8 cellular contexts compared by ENCODE assay signal in genomic region chr2:149597050-149598013, GRCh38. TPM values are rescaled to one million over a fixed set of nuclear protein-coding genes. Genes with fewer than 3 reads are reported as not detected.
A peak's percentile ranks its signal among the peaks of the same experiment; 100 is the strongest.
DNase-seq lines count a peak whose midpoint lies in the region; ATAC-seq lines count a peak whose summit lies in the region.

No MANE protein-coding gene starts in this region.

- no peaks in the 10 kb centered on the region for H3K36me3 Mint-ChIP-seq in activated CD4-positive, alpha-beta memory T cell treated with anti-CD3 and anti-CD28 coated beads for 36 hours

- no peak overlapping the region for H3K14ac ChIP-seq in mesenchymal stem cell (ENCODE audit: low read length in 2 of 2)

- H3K27ac ChIP-seq in effector memory CD4-positive, alpha-beta T cell (ENCODE audit: insufficient read depth, low read length, poor library complexity, severe bottlenecking): no peak overlapping the region
- peak overlapping the region; percentile 49 for H3K27ac ChIP-seq in mesenchymal stem cell (ENCODE audit: low read length, poor library complexity, severe bottlenecking)

- no peak overlapping the region for H2BK15ac ChIP-seq in mesenchymal stem cell (ENCODE audit: low read depth, poor library complexity, severe bottlenecking)

- POLR2A ChIA-PET in activated CD4-positive, alpha-beta memory T cell treated with anti-CD3 and anti-CD28 coated beads for 36 hours (lab: Charles Lee): interaction anchor here (0.5 to 1.0 kb wide), 2 partner anchors 10 to 379 kb away, joined by 3 read pairs; no protein-coding TSS in a partner anchor

- H2BK5ac ChIP-seq in mesenchymal stem cell (ENCODE audit: low read depth, low read length, poor library complexity, severe bottlenecking): no peak overlapping the region

- peaks cover 3% of the 10 kb centered on the region for H3K4me1 ChIP-seq in effector memory CD4-positive, alpha-beta T cell (ENCODE audit: control insufficient read depth, insufficient read depth, low read length, poor library complexity, severe bottlenecking)
- peaks cover 5% of the 10 kb centered on the region for H3K4me1 ChIP-seq in mesenchymal stem cell (ENCODE audit: control insufficient read depth, insufficient read depth, low read depth, low read length)

- H3K9me3 ChIP-seq in effector memory CD4-positive, alpha-beta T cell (ENCODE audit: control insufficient read depth, low read length): no peaks in the 10 kb centered on the region
- peaks cover 18% of the 10 kb centered on the region for H3K9me3 ChIP-seq in mesenchymal stem cell (ENCODE audit: control insufficient read depth, low read length)

- no peak overlapping the region for H3K23ac ChIP-seq in mesenchymal stem cell (ENCODE audit: low read length in 2 of 2)

- H3K4me2 ChIP-seq in mesenchymal stem cell (ENCODE audit: low read length, poor library complexity, severe bottlenecking): peak overlapping the region; percentile 39

- no peak overlapping the region for H4K8ac ChIP-seq in mesenchymal stem cell (ENCODE audit: low read length)

- H2BK12ac ChIP-seq in mesenchymal stem cell (ENCODE audit: low read length in 2 of 2): peak overlapping the region in 1 of 2 experiments; percentile 72

- peak overlapping the region; percentile 2 for H2AFZ ChIP-seq in mesenchymal stem cell (ENCODE audit: low read depth, low read length)

- peaks cover 3% of the 10 kb centered on the region for H3K79me1 ChIP-seq in mesenchymal stem cell (replicated peaks; ENCODE audit: low read length, poor library complexity, severe bottlenecking)

- H3K9ac ChIP-seq in mesenchymal stem cell (ENCODE audit: low read length): peak overlapping the region; percentile 79

- peak; percentile 70 for DNase-seq in DMS 273 treated with DMSO at 0.1 percent for 48 hours (lab: John Stamatoyannopoulos, UW)
- peak; percentile 41 for DNase-seq in HK-2 (ENCODE audit: unreplicated experiment)
- DNase-seq in NCI-H82 (lab: John Stamatoyannopoulos, UW): peak; percentile 84
- DNase-seq in activated CD4-positive, alpha-beta memory T cell treated with anti-CD3 and anti-CD28 coated beads for 36 hours: peak; percentile 56
- DNase-seq in effector memory CD4-positive, alpha-beta T cell: peak; percentile 8 to 27 (median 26)
- peak; percentile 90 for DNase-seq in mesenchymal stem cell
- DNase-seq in stimulated activated naive CD4-positive, alpha-beta T cell (lab: John Stamatoyannopoulos, UW): peak; percentile 4 to 77 (median 43)

- H3K27ac Mint-ChIP-seq in activated CD4-positive, alpha-beta memory T cell treated with anti-CD3 and anti-CD28 coated beads for 36 hours: peak overlapping the region; percentile 36

- H2BK120ac ChIP-seq in mesenchymal stem cell (ENCODE audit: low read depth, low read length): peak overlapping the region; percentile 80

- peaks cover 16% of the 10 kb centered on the region for H3K27me3 Mint-ChIP-seq in activated CD4-positive, alpha-beta memory T cell treated with anti-CD3 and anti-CD28 coated beads for 36 hours

- 20% methylated on average over 8 of the region's 12 CpGs for WGBS in mesenchymal stem cell

- peak overlapping the region; percentile 37 for H2AK5ac ChIP-seq in mesenchymal stem cell (ENCODE audit: low read length, severe bottlenecking)

- intact Hi-C loops in activated CD4-positive, alpha-beta memory T cell treated with anti-CD3 and anti-CD28 coated beads for 36 hours (cut with micrococcal nuclease): loop anchor here (1.0 to 10.0 kb wide), 8 partner anchors 10 to 1837 kb away; partner anchors contain the start of genes MMADHC and RND3

- H3K27me3 ChIP-seq in effector memory CD4-positive, alpha-beta T cell (replicated peaks; ENCODE audit: control insufficient read depth, insufficient read depth, low read length, poor library complexity, severe bottlenecking): no peaks in the 10 kb centered on the region
- H3K27me3 ChIP-seq in mesenchymal stem cell (ENCODE audit: control insufficient read depth in 1 of 2, insufficient read depth in 1 of 2, low read length in 2 of 2): no peaks in the 10 kb centered on the region

- no peak overlapping the region for H4K91ac ChIP-seq in mesenchymal stem cell (ENCODE audit: low read length)

- CTCF ChIA-PET in activated CD4-positive, alpha-beta memory T cell treated with anti-CD3 and anti-CD28 coated beads for 36 hours (lab: Charles Lee): interaction anchor here (0.7 to 5.9 kb wide), 9 partner anchors 10 to 1642 kb away, joined by 3 to 44 read pairs (median 3); partner anchors contain the start of gene MMADHC

- H3K4me3 ChIP-seq in effector memory CD4-positive, alpha-beta T cell (ENCODE audit: insufficient read depth, low read depth, low read length, poor library complexity, severe bottlenecking): no peak overlapping the region
- H3K4me3 ChIP-seq in mesenchymal stem cell (ENCODE audit: insufficient read depth in 1 of 2, low read depth in 1 of 2, low read length in 2 of 2): peak overlapping the region in 1 of 2 experiments; percentile 64

- H3K4me3 Mint-ChIP-seq in activated CD4-positive, alpha-beta memory T cell treated with anti-CD3 and anti-CD28 coated beads for 36 hours: peak overlapping the region; percentile 12

- peak overlapping the region in 1 of 2 experiments; percentile 83 for H3K4ac ChIP-seq in mesenchymal stem cell (ENCODE audit: low read depth in 1 of 2, low read length in 2 of 2)

- ATAC-seq in GM21390 (IDR thresholded peaks at IDR 0.05; ENCODE audit: unreplicated experiment): peak; percentile 97

- peak overlapping the region; percentile 76 to 96 for H3K18ac ChIP-seq in mesenchymal stem cell (ENCODE audit: low read depth in 1 of 2, low read length in 2 of 2)

- H3K9me3 Mint-ChIP-seq in activated CD4-positive, alpha-beta memory T cell treated with anti-CD3 and anti-CD28 coated beads for 36 hours: no peaks in the 10 kb centered on the region

- peaks cover 18% of the 10 kb centered on the region for H3K4me1 Mint-ChIP-seq in activated CD4-positive, alpha-beta memory T cell treated with anti-CD3 and anti-CD28 coated beads for 36 hours (ENCODE audit: low read depth)

- H3K36me3 ChIP-seq in effector memory CD4-positive, alpha-beta T cell (ENCODE audit: control insufficient read depth, insufficient read depth, low read length): no peaks in the 10 kb centered on the region
- no peaks in the 10 kb centered on the region for H3K36me3 ChIP-seq in mesenchymal stem cell (ENCODE audit: control insufficient read depth in 1 of 2, insufficient read depth in 2 of 2, low read depth in 1 of 2, low read length in 2 of 2)

RNA-seq across cellular contexts. Expression of gene MMADHC, which starts 9.8 kb away (rescaled TPM):
- total RNA-seq in activated CD4-positive, alpha-beta memory T cell treated with anti-CD3 and anti-CD28 coated beads for 36 hours: 100 to 1,000 TPM; 130 to 132 TPM
- 85.8 TPM for polyA plus RNA-seq in mesenchymal stem cell (2013, experiment 1 of 2)
- polyA plus RNA-seq in mesenchymal stem cell (2013, experiment 2 of 2): 87.7 TPM

Comparison
In these comparisons a context has a peak if more than half of its experiments do, and no peak if none do; other contexts are left out.
1. DNase-seq: peak in every context shown above with its lines; median percentile 90 in mesenchymal stem cell; 84 in NCI-H82; 70 in DMS 273 treated with DMSO at 0.1 percent for 48 hours; 56 in activated CD4-positive, alpha-beta memory T cell treated with anti-CD3 and anti-CD28 coated beads for 36 hours; 43 in stimulated activated naive CD4-positive, alpha-beta T cell; 41 in HK-2; 26 in effector memory CD4-positive, alpha-beta T cell.